21 cellular contexts compared by ENCODE assay signal in the genomic region with DNA sequence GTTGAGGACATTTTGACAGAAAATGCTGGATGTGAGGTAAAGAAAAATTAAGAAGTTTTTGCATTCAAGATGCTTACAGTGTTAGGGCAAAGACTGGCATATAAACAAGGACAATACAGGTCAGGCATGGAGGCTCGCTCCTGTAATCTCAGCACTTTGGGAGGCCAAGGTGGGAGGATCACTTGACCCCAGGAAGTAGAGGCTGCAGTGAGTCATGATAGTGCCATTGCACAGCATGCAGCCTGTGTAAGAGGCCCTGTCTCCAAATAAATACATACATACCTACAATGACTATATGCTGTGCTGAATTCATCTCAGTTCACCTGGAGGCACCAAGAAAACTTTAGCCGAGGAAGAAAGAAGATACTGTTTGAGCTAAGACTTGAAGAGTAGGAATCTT. TPM values are rescaled to one million over a fixed set of nuclear protein-coding genes. Genes with fewer than 3 reads are reported as not detected.
DNase-seq lines count a peak whose midpoint lies in the region; ATAC-seq, FAIRE-seq and TF ChIP-seq lines count a peak whose summit lies in the region.
"Had no signal": no experiment of that assay in that cellular context is flagged by ENCODE, and none has a peak within 500 bp of the region (broad histone marks: within the 10 kb centered on the region; RNA-seq: fewer than 3 reads in every experiment).

No MANE protein-coding gene starts in this region.

- peak overlapping the region; percentile 90 to 100 for H3K4me3 Mint-ChIP-seq in activated T-cell treated with anti-CD3 and anti-CD28 coated beads, Interleukin-2, amount 50 U/mL, for 72 hours
- H3K4me3 Mint-ChIP-seq in astrocyte (ENCODE audit: unreplicated experiment), result peak overlapping the region; percentile 67

- H3K27ac Mint-ChIP-seq in activated T-cell treated with anti-CD3 and anti-CD28 coated beads, Interleukin-2, amount 50 U/mL, for 72 hours, result peak overlapping the region; percentile 26
- no peak overlapping the region for H3K27ac Mint-ChIP-seq in astrocyte (ENCODE audit: unreplicated experiment)

- no peak for DNase-seq in activated T-cell treated with anti-CD3 and anti-CD28 coated beads, Interleukin-2, amount 50 U/mL, for 72 hours
- DNase-seq in activated T-cell treated with anti-CD3 and anti-CD28 coated beads, Interleukin-2, amount 50 U/mL, for 48 hours, result no peak
- DNase-seq in Karpas-422 (no peak), astrocyte (ENCODE audit: low read depth) (no peak), pancreas (no peak)
- DNase-seq: activated gamma-delta T cell treated with Interleukin-2 at 50 U/mL for 16 hours; central memory CD4-positive, alpha-beta T cell; DMS53; mammary epithelial cell; NCI-H1436 treated with DMSO at 0.1 percent for 48 hours; NCI-H446; stomach had no signal

- H3K4me3 ChIP-seq in Karpas-422 (ENCODE audit: low read length) (peak overlapping the region; percentile 74), astrocyte (ENCODE audit: insufficient read depth, low read depth, low read length) (no peak overlapping the region), skeletal muscle satellite cell (ENCODE audit: low read length) (no peak overlapping the region), pancreas (no peak overlapping the region)
- H3K4me3 ChIP-seq: skin epidermis had no signal

- no peak for TF ChIP-seq CTCF in astrocyte (IDR thresholded peaks at IDR 0.05; ENCODE audit: insufficient read depth, low read depth, low read length)
- no peak for TF ChIP-seq CTCF in pancreas (IDR thresholded peaks at IDR 0.05)

- peaks cover 8% of the 10 kb centered on the region for H3K4me1 ChIP-seq in Karpas-422 (ENCODE audit: low read length)
- H3K4me1 ChIP-seq in astrocyte (ENCODE audit: insufficient read depth, low read length), result no peaks in the 10 kb centered on the region
- peaks cover 3% of the 10 kb centered on the region for H3K4me1 ChIP-seq in skeletal muscle satellite cell (ENCODE audit: control insufficient read depth, insufficient read depth, low read length)
- peaks cover 0 to 4% (median 0%) of the 10 kb centered on the region in 3 donors for H3K4me1 ChIP-seq in pancreas

- H3K36me3 ChIP-seq in Karpas-422 (ENCODE audit: insufficient read depth, low read length) (peaks cover 3% of the 10 kb centered on the region), astrocyte (ENCODE audit: insufficient read depth, low read length) (no peaks in the 10 kb centered on the region), skeletal muscle satellite cell (ENCODE audit: insufficient read depth, low read length) (no peaks in the 10 kb centered on the region), pancreas (no peaks in the 10 kb centered on the region)
- H3K36me3 ChIP-seq: stomach had no signal

- H3K9ac ChIP-seq in Karpas-422 (ENCODE audit: low read length) (no peak overlapping the region), astrocyte (ENCODE audit: low read length) (no peak overlapping the region), skeletal muscle satellite cell (ENCODE audit: low read depth, low read length) (no peak overlapping the region)
- H3K9ac ChIP-seq: KMS-11 had no signal

- peaks cover 3% of the 10 kb centered on the region; the same call in 1 of the 2 replicates for H3K9me3 ChIP-seq in Karpas-422 (ENCODE audit: low read length)
- H3K9me3 ChIP-seq in astrocyte (ENCODE audit: insufficient read depth, low read depth, low read length), result no peaks in the 10 kb centered on the region
- no peaks in the 10 kb centered on the region for H3K9me3 ChIP-seq in skeletal muscle satellite cell (replicated peaks; ENCODE audit: low read length)
- no peaks in the 10 kb centered on the region for H3K9me3 ChIP-seq in pancreas
- H3K9me3 ChIP-seq: stomach had no signal

- H3K27ac ChIP-seq in Karpas-422 (ENCODE audit: low read length) (no peak overlapping the region), astrocyte (ENCODE audit: low read depth, low read length) (no peak overlapping the region), pancreas (no peak overlapping the region)
- H3K27ac ChIP-seq: HL-60, KMS-11, skin epidermis, stomach had no signal

- H3K9me2 ChIP-seq in Karpas-422 (replicated peaks; ENCODE audit: insufficient read depth, low read length), result no peaks in the 10 kb centered on the region

- 69 to 74% methylated on average over 2 of the region's 2 CpGs for WGBS in pancreas, 2 donors

- H3K4me2 ChIP-seq in Karpas-422 (ENCODE audit: low read depth, low read length, poor library complexity, severe bottlenecking), result no peak overlapping the region
- peak overlapping the region; percentile 82 for H3K4me2 ChIP-seq in astrocyte (ENCODE audit: low read length)
- peak overlapping the region; percentile 76 for H3K4me2 ChIP-seq in skeletal muscle satellite cell (ENCODE audit: low read length)

- intact Hi-C loops in pancreas (cut with DNase I), result no loop called here

- H3K4me1 Mint-ChIP-seq in activated T-cell treated with anti-CD3 and anti-CD28 coated beads, Interleukin-2, amount 50 U/mL, for 72 hours (ENCODE audit: low read depth), result peaks cover 29% of the 10 kb centered on the region
- peaks cover 5% of the 10 kb centered on the region for H3K4me1 Mint-ChIP-seq in astrocyte (ENCODE audit: low read depth, unreplicated experiment)

- peaks cover 3 to 10% of the 10 kb centered on the region in 2 donors for H3K36me3 Mint-ChIP-seq in activated T-cell treated with anti-CD3 and anti-CD28 coated beads, Interleukin-2, amount 50 U/mL, for 72 hours (ENCODE audit: insufficient read depth in 2 of 2)
- H3K36me3 Mint-ChIP-seq in astrocyte (ENCODE audit: low read depth, unreplicated experiment), result no peaks in the 10 kb centered on the region

- H3K27me3 Mint-ChIP-seq in activated T-cell treated with anti-CD3 and anti-CD28 coated beads, Interleukin-2, amount 50 U/mL, for 72 hours (ENCODE audit: low read depth), result no peaks in the 10 kb centered on the region
- H3K27me3 Mint-ChIP-seq in astrocyte (ENCODE audit: low read depth, unreplicated experiment), result no peaks in the 10 kb centered on the region

- H4K20me1 ChIP-seq in Karpas-422 (ENCODE audit: insufficient read depth, low read depth, low read length) (no peaks in the 10 kb centered on the region), astrocyte (ENCODE audit: insufficient read depth, low read length) (peaks cover 15% of the 10 kb centered on the region)

- H2AFZ ChIP-seq in Karpas-422 (ENCODE audit: low read length), result no peak overlapping the region
- H2AFZ ChIP-seq in astrocyte (ENCODE audit: low read depth, low read length), result no peak overlapping the region

- H3K79me2 ChIP-seq in Karpas-422 (ENCODE audit: low read length) (peaks cover 63% of the 10 kb centered on the region), astrocyte (ENCODE audit: insufficient read depth, low read length) (peaks cover 64% of the 10 kb centered on the region)

- H3K27me3 ChIP-seq in Karpas-422 (ENCODE audit: low read length), result no peaks in the 10 kb centered on the region
- H3K27me3 ChIP-seq in astrocyte (ENCODE audit: insufficient read depth, low read length), result no peaks in the 10 kb centered on the region
- no peaks in the 10 kb centered on the region for H3K27me3 ChIP-seq in skeletal muscle satellite cell (ENCODE audit: control insufficient read depth, insufficient read depth, low read length)
- H3K27me3 ChIP-seq in pancreas, result no peaks in the 10 kb centered on the region
- H3K27me3 ChIP-seq: stomach had no signal

- no peaks in the 10 kb centered on the region for H3K9me3 Mint-ChIP-seq in activated T-cell treated with anti-CD3 and anti-CD28 coated beads, Interleukin-2, amount 50 U/mL, for 72 hours
- no peaks in the 10 kb centered on the region for H3K9me3 Mint-ChIP-seq in astrocyte (ENCODE audit: unreplicated experiment)

- FAIRE-seq in astrocyte (lab: Jason Lieb, UNC) (no peak), pancreas (lab: Jason Lieb, UNC) (no peak)
- FAIRE-seq: endometrium, frontal cortex had no signal

- no peak for ATAC-seq in activated T-cell treated with anti-CD3 and anti-CD28 coated beads, Interleukin-2, amount 50 U/mL, for 72 hours (replicated peaks in 1 of 2)
- ATAC-seq in pancreas (no peak), HG03571 (IDR thresholded peaks at IDR 0.05; ENCODE audit: unreplicated experiment) (no peak), HG02642 (IDR thresholded peaks at IDR 0.05; ENCODE audit: poor library complexity, unreplicated experiment) (no peak)
- ATAC-seq: activated CD4-positive, CD25-positive, alpha-beta regulatory T cell treated with anti-CD3 and anti-CD28 coated beads, Interleukin-2, amount 50 U/mL, for 24 hours had no signal

RNA-seq across cellular contexts. Expression of gene MAGT1, which starts 2.3 kb away (rescaled TPM):
- total RNA-seq in activated T-cell treated with anti-CD3 and anti-CD28 coated beads, Interleukin-2, amount 50 U/mL, for 72 hours, result 10 to 100 TPM; 29.6 to 35.0 TPM
- total RNA-seq in Karpas-422 (2014; rRNA removed; shearing (Covaris generic); ENCODE audit: low replicate concordance), result 78.5 and 110 TPM in 2 replicates
- total RNA-seq in astrocyte, result 84.3 and 95.6 TPM in 2 replicates
- total RNA-seq in skeletal muscle satellite cell (2012; rRNA removed), result 72.5 and 77.5 TPM in 2 replicates
- 10 to 100 TPM; 26.1 to 51.3 (median 40.0) TPM for total RNA-seq in pancreas
- polyA plus RNA-seq in pancreas, result 10 to 100 TPM in 1 of 2 donors, 1 to 10 TPM in 1; 7.4 to 17.4 TPM

RNA-seq across cellular contexts. Expression of gene COX7B, which starts 6.4 kb away (rescaled TPM):
- total RNA-seq in activated T-cell treated with anti-CD3 and anti-CD28 coated beads, Interleukin-2, amount 50 U/mL, for 72 hours, result 100 to 1,000 TPM; 145 to 148 TPM
- 256 and 632 TPM in 2 replicates for total RNA-seq in Karpas-422 (2014; rRNA removed; shearing (Covaris generic); ENCODE audit: low replicate concordance)
- total RNA-seq in astrocyte (246 and 250 TPM in 2 replicates), pancreas (10 to 100 TPM; 36.7 to 83.4 (median 66.1) TPM)
- total RNA-seq in skeletal muscle satellite cell (2012; rRNA removed), result 456 and 473 TPM in 2 replicates
- polyA plus RNA-seq in pancreas, result 100 to 1,000 TPM; 221 to 295 TPM

RNA-seq across cellular contexts. Expression of gene ATP7A, which starts 17.6 kb away (rescaled TPM):
- total RNA-seq in activated T-cell treated with anti-CD3 and anti-CD28 coated beads, Interleukin-2, amount 50 U/mL, for 72 hours, result 10 to 100 TPM in 1 of 2 donors, 1 to 10 TPM in 1; 9.9 to 10.1 TPM
- total RNA-seq in Karpas-422 (2014; rRNA removed; shearing (Covaris generic); ENCODE audit: low replicate concordance), result 4.0 and 6.3 TPM in 2 replicates
- total RNA-seq in astrocyte, result 15.0 and 17.2 TPM in 2 replicates
- total RNA-seq in skeletal muscle satellite cell (2012; rRNA removed), result 7.0 and 8.4 TPM in 2 replicates
- total RNA-seq in pancreas, result 1 to 10 TPM; 3.9 to 7.8 (median 4.7) TPM
- 1 to 10 TPM; 1.3 to 1.8 TPM for polyA plus RNA-seq in pancreas
